17 cellular contexts compared by ENCODE assay signal in genomic region chr2:111912547-111912946, GRCh38. TPM values are rescaled to one million over a fixed set of nuclear protein-coding genes. Genes with fewer than 3 reads are reported as not detected.
DNase-seq lines count a peak whose midpoint lies in the region; ATAC-seq and TF ChIP-seq lines count a peak whose summit lies in the region.
"Had no signal": no experiment of that assay in that cellular context is flagged by ENCODE, and none has a peak within 500 bp of the region (broad histone marks: within the 10 kb centered on the region; RNA-seq: fewer than 3 reads in every experiment).

No MANE protein-coding gene starts in this region.

- H3K36me3 ChIP-seq in RWPE2 (ENCODE audit: low read depth) (no peaks in the 10 kb centered on the region), ascending aorta (peaks cover 0 to 5% of the 10 kb centered on the region in 2 donors), sigmoid colon (peaks cover 0 to 9% (median 0%) of the 10 kb centered on the region in 4 donors)
- H3K36me3 ChIP-seq: BLaER1 had no signal

- DNase-seq in DMS53 (lab: John Stamatoyannopoulos, UW) = peak; percentile 32
- DNase-seq in DMS53 treated with DMSO at 0.1 percent for 48 hours (lab: John Stamatoyannopoulos, UW; ENCODE audit: unreplicated experiment) = no peak
- DNase-seq in DMS79 treated with DMSO at 0.1 percent for 48 hours (lab: John Stamatoyannopoulos, UW) = peak; percentile 38
- DNase-seq in RWPE2 (ENCODE audit: low spot score) = no peak
- DNase-seq in islet precursor cell = peak; percentile 50
- no peak for DNase-seq in ascending aorta (ENCODE audit: low spot score in 2 of 2)
- DNase-seq in amniotic stem cell (lab: John Stamatoyannopoulos, UW) = no peak
- DNase-seq in sigmoid colon = no peak
- DNase-seq: CD8-positive, alpha-beta memory T cell; NCI-H1092; NCI-H345; NCI-H69; NK-92 treated with Interleukin-12 subunit alpha and Interleukin-12 subunit beta, amount 100 ng/mL, for 24 hours; SHP77 treated with DMSO at 0.1 percent for 48 hours had no signal

- no peak for TF ChIP-seq EP300 in sigmoid colon (IDR thresholded peaks at IDR 0.05)

- ATAC-seq in RWPE2 (ENCODE audit: low read depth) = peak; percentile 46; the same call in 2 of the 3 replicates
- ATAC-seq: Panc1 had no signal

- H3K27ac ChIP-seq in RWPE2 (ENCODE audit: poor library complexity, severe bottlenecking) (no peak overlapping the region), ascending aorta (no peak overlapping the region), sigmoid colon (no peak overlapping the region)
- H3K27ac ChIP-seq: 22Rv1, BLaER1 had no signal

- H3K9me3 ChIP-seq in RWPE2 (ENCODE audit: severe bottlenecking) = no peaks in the 10 kb centered on the region
- no peaks in the 10 kb centered on the region for H3K9me3 ChIP-seq in ascending aorta
- H3K9me3 ChIP-seq in sigmoid colon = no peaks in the 10 kb centered on the region
- H3K9me3 ChIP-seq: BLaER1 had no signal

- no peak overlapping the region for H3K4me3 ChIP-seq in RWPE2 (ENCODE audit: severe bottlenecking)
- H3K4me3 ChIP-seq in ascending aorta = no peak overlapping the region
- no peak overlapping the region for H3K4me3 ChIP-seq in sigmoid colon
- H3K4me3 ChIP-seq: BLaER1 had no signal

- intact Hi-C loops in ascending aorta (cut with DNase I) (no loop called here), sigmoid colon (cut with DNase I) (no loop called here)

- WGBS in sigmoid colon, 2 donors = 86 to 88% methylated on average over 2 of the region's 2 CpGs

- TF ChIP-seq POLR2A in sigmoid colon (IDR thresholded peaks at IDR 0.05) = no peak

- no peaks in the 10 kb centered on the region for H3K4me1 ChIP-seq in RWPE2 (ENCODE audit: insufficient read depth, poor library complexity, severe bottlenecking)
- H3K4me1 ChIP-seq in ascending aorta = no peaks in the 10 kb centered on the region
- peaks cover 0 to 34% (median 0%) of the 10 kb centered on the region in 4 donors for H3K4me1 ChIP-seq in sigmoid colon

- TF ChIP-seq CTCF in RWPE2 (IDR thresholded peaks at IDR 0.05; ENCODE audit: poor library complexity, severe bottlenecking) (no peak), ascending aorta (IDR thresholded peaks at IDR 0.05) (no peak), sigmoid colon (IDR thresholded peaks at IDR 0.05) (no peak)

- H3K27me3 ChIP-seq in RWPE2 (ENCODE audit: insufficient read depth, poor library complexity, severe bottlenecking) = no peaks in the 10 kb centered on the region
- H3K27me3 ChIP-seq in ascending aorta = no peaks in the 10 kb centered on the region
- no peaks in the 10 kb centered on the region for H3K27me3 ChIP-seq in sigmoid colon
- H3K27me3 ChIP-seq: BLaER1 had no signal

RNA-seq across cellular contexts. Expression of gene MERTK, which starts 14.1 kb away (rescaled TPM):
- total RNA-seq in ascending aorta = 11.1 TPM
- total RNA-seq in sigmoid colon = 10 to 100 TPM; 14.4 to 31.6 (median 26.0) TPM
- 1 to 10 TPM; 2.4 to 6.2 (median 5.1) TPM for polyA plus RNA-seq in sigmoid colon

RNA-seq across cellular contexts. Expression of gene ANAPC1, which starts 28.6 kb away (rescaled TPM):
- 36.6 TPM for total RNA-seq in ascending aorta
- 10 to 100 TPM; 23.4 to 42.4 (median 41.4) TPM for total RNA-seq in sigmoid colon
- 10 to 100 TPM in 1 of 3 donors, 1 to 10 TPM in 2; 6.5 to 14.2 (median 8.4) TPM for polyA plus RNA-seq in sigmoid colon

Comparison
In these comparisons a context has a peak if more than half of its experiments do, and no peak if none do; other contexts are left out.
1. DNase-seq: peak in DMS53 (single experiment), DMS79 treated with DMSO at 0.1 percent for 48 hours (single experiment) and islet precursor cell (single experiment); none in DMS53 treated with DMSO at 0.1 percent for 48 hours (single experiment), RWPE2 (single experiment), ascending aorta (0 of 2), amniotic stem cell (single experiment) and sigmoid colon (single experiment).